Comparison of ENCODE assay signal across 2 cellular contexts in the genomic region with DNA sequence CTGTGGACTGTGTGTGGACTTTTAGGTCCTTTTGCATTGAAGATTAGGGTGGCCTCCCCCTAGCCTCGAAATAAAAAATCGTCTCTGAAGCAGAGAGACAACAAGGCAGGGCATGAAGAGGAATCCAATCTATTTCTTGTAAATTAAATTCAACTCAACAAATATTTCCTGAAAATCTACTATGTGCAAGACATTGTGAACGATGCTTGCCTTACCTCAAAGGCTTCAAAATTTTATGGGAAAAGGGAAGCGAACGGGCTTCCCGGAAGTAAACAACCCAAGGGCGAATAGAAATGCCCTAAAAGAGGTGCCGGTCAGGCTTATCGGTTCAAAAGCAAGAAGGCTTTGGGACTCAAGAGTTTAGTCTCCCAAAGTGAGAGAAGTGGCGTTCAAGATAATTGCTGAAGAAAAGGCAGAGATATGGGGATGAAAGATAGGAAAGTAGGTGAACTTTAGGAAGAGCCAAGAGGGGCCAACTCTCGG.
TF ChIP-seq lines count a peak whose summit lies in the region.

No MANE protein-coding gene starts in this region.

TF ChIP-seq in A549, 52 proteins besides CTCF, POLR2A, EP300 and RAD21:
- TF ChIP-seq, protein P1, sequence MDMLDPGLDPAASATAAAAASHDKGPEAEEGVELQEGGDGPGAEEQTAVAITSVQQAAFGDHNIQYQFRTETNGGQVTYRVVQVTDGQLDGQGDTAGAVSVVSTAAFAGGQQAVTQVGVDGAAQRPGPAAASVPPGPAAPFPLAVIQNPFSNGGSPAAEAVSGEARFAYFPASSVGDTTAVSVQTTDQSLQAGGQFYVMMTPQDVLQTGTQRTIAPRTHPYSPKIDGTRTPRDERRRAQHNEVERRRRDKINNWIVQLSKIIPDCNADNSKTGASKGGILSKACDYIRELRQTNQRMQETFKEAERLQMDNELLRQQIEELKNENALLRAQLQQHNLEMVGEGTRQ (IDR thresholded peaks at IDR 0.05), result no peak
- TF ChIP-seq, protein P2, sequence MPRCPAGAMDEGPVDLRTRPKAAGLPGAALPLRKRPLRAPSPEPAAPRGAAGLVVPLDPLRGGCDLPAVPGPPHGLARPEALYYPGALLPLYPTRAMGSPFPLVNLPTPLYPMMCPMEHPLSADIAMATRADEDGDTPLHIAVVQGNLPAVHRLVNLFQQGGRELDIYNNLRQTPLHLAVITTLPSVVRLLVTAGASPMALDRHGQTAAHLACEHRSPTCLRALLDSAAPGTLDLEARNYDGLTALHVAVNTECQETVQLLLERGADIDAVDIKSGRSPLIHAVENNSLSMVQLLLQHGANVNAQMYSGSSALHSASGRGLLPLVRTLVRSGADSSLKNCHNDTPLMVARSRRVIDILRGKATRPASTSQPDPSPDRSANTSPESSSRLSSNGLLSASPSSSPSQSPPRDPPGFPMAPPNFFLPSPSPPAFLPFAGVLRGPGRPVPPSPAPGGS (IDR thresholded peaks at IDR 0.05), result no peak
- TF ChIP-seq GATA3 (IDR thresholded peaks at IDR 0.05; ENCODE audit: borderline replicate concordance), result no peak
- no peak for TF ChIP-seq CHD4 (IDR thresholded peaks at IDR 0.05; ENCODE audit: borderline replicate concordance)
- TF ChIP-seq TP53 (CRISPR knock-in tag; IDR thresholded peaks at IDR 0.05), result no peak
- no peak for TF ChIP-seq POLR2AphosphoS2 (conservative IDR thresholded peaks at IDR 0.05; ENCODE audit: low read length)
- TF ChIP-seq NPAS2 (CRISPR knock-in tag; IDR thresholded peaks at IDR 0.05; ENCODE audit: borderline replicate concordance), result no peak
- TF ChIP-seq TFCP2L1 (CRISPR knock-in tag; IDR thresholded peaks at IDR 0.05), result no peak
- TF ChIP-seq HOXA7 (CRISPR knock-in tag; IDR thresholded peaks at IDR 0.05), result no peak
- TF ChIP-seq FOSB (CRISPR knock-in tag; IDR thresholded peaks at IDR 0.05), result no peak
- TF ChIP-seq CBX2 (IDR thresholded peaks at IDR 0.05; ENCODE audit: borderline replicate concordance, low read depth), result no peak
- TF ChIP-seq EHF (CRISPR knock-in tag; IDR thresholded peaks at IDR 0.05), result no peak
- no peak for TF ChIP-seq RARB (CRISPR knock-in tag; IDR thresholded peaks at IDR 0.05)
- TF ChIP-seq HEYL (CRISPR knock-in tag; IDR thresholded peaks at IDR 0.05), result no peak
TF ChIP-seq in A549: peak in this region for 0.

TF ChIP-seq in GM12878, 131 proteins besides CTCF, POLR2A, EP300 and RAD21:
- no peak for TF ChIP-seq RAD51 (IDR thresholded peaks at IDR 0.05)
- TF ChIP-seq IKZF2 (IDR thresholded peaks at IDR 0.05), result peak; percentile 49 to 57; a peak in 3 of 4 replicates
- TF ChIP-seq ATF7 (IDR thresholded peaks at IDR 0.05; ENCODE audit: low read depth), result no peak
- 0 out of 2 replicates have a peak, but pooled peaks have one; percentile 46 for TF ChIP-seq IRF4 (IDR thresholded peaks at IDR 0.05; ENCODE audit: low read depth, low read length)
- 0 out of 2 replicates have a peak, but pooled peaks have one; percentile 49 for TF ChIP-seq TAF1 (IDR thresholded peaks at IDR 0.05; ENCODE audit: borderline replicate concordance, low read depth, low read length)
- TF ChIP-seq, protein P3, sequence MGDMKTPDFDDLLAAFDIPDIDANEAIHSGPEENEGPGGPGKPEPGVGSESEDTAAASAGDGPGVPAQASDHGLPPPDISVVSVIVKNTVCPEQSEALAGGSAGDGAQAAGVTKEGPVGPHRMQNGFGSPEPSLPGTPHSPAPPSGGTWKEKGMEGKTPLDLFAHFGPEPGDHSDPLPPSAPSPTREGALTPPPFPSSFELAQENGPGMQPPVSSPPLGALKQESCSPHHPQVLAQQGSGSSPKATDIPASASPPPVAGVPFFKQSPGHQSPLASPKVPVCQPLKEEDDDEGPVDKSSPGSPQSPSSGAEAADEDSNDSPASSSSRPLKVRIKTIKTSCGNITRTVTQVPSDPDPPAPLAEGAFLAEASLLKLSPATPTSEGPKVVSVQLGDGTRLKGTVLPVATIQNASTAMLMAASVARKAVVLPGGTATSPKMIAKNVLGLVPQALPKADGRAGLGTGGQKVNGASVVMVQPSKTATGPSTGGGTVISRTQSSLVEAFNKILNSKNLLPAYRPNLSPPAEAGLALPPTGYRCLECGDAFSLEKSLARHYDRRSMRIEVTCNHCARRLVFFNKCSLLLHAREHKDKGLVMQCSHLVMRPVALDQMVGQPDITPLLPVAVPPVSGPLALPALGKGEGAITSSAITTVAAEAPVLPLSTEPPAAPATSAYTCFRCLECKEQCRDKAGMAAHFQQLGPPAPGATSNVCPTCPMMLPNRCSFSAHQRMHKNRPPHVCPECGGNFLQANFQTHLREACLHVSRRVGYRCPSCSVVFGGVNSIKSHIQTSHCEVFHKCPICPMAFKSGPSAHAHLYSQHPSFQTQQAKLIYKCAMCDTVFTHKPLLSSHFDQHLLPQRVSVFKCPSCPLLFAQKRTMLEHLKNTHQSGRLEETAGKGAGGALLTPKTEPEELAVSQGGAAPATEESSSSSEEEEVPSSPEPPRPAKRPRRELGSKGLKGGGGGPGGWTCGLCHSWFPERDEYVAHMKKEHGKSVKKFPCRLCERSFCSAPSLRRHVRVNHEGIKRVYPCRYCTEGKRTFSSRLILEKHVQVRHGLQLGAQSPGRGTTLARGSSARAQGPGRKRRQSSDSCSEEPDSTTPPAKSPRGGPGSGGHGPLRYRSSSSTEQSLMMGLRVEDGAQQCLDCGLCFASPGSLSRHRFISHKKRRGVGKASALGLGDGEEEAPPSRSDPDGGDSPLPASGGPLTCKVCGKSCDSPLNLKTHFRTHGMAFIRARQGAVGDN (IDR thresholded peaks at IDR 0.05), result no peak
- peak; percentile 51; the same call in 1 of the 2 replicates for TF ChIP-seq IKZF1 (conservative IDR thresholded peaks at IDR 0.05)
- 0 out of 2 replicates have a peak, but pooled peaks have one; percentile 41 for TF ChIP-seq SMARCA5 (IDR thresholded peaks at IDR 0.05)
- 0 out of 2 replicates have a peak, but pooled peaks have one; percentile 24 for TF ChIP-seq DPF2 (IDR thresholded peaks at IDR 0.05)
- no peak for TF ChIP-seq RELA (IDR thresholded peaks at IDR 0.05; ENCODE audit: borderline replicate concordance, partially characterized antibody)
- 0 out of 2 replicates have a peak, but pooled peaks have one; percentile 27 for TF ChIP-seq GABPA (IDR thresholded peaks at IDR 0.05; ENCODE audit: low read depth)
TF ChIP-seq in GM12878: peak in this region for 7.
